ENCODE assay signal across 1 cellular context in the genomic region with DNA sequence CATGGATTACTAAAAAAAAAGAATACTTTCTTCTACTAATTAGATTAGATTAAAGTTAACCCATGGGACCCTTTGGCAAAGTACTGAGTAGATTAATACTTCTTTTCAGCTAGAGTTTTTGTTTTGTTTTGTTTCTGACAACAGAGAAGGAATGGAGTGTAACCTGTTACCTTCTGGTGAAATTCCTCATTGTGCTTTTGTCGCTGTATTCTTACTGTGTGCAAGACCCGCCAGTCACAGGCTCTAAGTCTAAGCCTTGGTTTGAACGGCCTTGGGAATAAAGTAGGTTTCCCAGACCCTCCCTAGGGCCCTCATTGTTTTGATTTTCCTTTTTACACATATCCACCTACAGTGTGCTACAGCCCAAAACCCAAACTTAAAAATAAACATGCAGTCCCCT.
TF ChIP-seq lines count a peak whose summit lies in the region.

No MANE protein-coding gene starts in this region.

TF ChIP-seq in IMR-90, 13 proteins besides CTCF, POLR2A, EP300 and RAD21:
- no peak for TF ChIP-seq CEBPB (IDR thresholded peaks at IDR 0.05; ENCODE audit: low read depth, low read length)
- TF ChIP-seq, protein P1, sequence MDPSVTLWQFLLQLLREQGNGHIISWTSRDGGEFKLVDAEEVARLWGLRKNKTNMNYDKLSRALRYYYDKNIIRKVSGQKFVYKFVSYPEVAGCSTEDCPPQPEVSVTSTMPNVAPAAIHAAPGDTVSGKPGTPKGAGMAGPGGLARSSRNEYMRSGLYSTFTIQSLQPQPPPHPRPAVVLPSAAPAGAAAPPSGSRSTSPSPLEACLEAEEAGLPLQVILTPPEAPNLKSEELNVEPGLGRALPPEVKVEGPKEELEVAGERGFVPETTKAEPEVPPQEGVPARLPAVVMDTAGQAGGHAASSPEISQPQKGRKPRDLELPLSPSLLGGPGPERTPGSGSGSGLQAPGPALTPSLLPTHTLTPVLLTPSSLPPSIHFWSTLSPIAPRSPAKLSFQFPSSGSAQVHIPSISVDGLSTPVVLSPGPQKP (IDR thresholded peaks at IDR 0.05; ENCODE audit: borderline replicate concordance, low read depth, low read length): no peak
- no peak for TF ChIP-seq MAZ (IDR thresholded peaks at IDR 0.05; ENCODE audit: borderline replicate concordance, low read depth, low read length)
- TF ChIP-seq FOS (IDR thresholded peaks at IDR 0.05; ENCODE audit: low read depth, low read length): no peak
- no peak for TF ChIP-seq RFX5 (IDR thresholded peaks at IDR 0.05; ENCODE audit: low read depth, low read length)
- no peak for TF ChIP-seq RCOR1 (IDR thresholded peaks at IDR 0.05; ENCODE audit: insufficient replicate concordance, low read length)
- TF ChIP-seq SMC3 (IDR thresholded peaks at IDR 0.05; ENCODE audit: low read depth, low read length): no peak
- TF ChIP-seq CHD1 (IDR thresholded peaks at IDR 0.05; ENCODE audit: low read depth, low read length): no peak
- TF ChIP-seq BHLHE40 (IDR thresholded peaks at IDR 0.05; ENCODE audit: low read depth, low read length): no peak
- TF ChIP-seq, protein P2, sequence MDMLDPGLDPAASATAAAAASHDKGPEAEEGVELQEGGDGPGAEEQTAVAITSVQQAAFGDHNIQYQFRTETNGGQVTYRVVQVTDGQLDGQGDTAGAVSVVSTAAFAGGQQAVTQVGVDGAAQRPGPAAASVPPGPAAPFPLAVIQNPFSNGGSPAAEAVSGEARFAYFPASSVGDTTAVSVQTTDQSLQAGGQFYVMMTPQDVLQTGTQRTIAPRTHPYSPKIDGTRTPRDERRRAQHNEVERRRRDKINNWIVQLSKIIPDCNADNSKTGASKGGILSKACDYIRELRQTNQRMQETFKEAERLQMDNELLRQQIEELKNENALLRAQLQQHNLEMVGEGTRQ (IDR thresholded peaks at IDR 0.05; ENCODE audit: low read depth, low read length): no peak
- TF ChIP-seq MXI1 (IDR thresholded peaks at IDR 0.05; ENCODE audit: borderline replicate concordance, low read depth, low read length): no peak
- TF ChIP-seq MAFK (IDR thresholded peaks at IDR 0.05; ENCODE audit: low read depth, low read length): no peak
- TF ChIP-seq NFE2L2 (IDR thresholded peaks at IDR 0.05; ENCODE audit: low read depth, low read length): no peak
